17 cellular contexts compared by ENCODE assay signal in the genomic region with DNA sequence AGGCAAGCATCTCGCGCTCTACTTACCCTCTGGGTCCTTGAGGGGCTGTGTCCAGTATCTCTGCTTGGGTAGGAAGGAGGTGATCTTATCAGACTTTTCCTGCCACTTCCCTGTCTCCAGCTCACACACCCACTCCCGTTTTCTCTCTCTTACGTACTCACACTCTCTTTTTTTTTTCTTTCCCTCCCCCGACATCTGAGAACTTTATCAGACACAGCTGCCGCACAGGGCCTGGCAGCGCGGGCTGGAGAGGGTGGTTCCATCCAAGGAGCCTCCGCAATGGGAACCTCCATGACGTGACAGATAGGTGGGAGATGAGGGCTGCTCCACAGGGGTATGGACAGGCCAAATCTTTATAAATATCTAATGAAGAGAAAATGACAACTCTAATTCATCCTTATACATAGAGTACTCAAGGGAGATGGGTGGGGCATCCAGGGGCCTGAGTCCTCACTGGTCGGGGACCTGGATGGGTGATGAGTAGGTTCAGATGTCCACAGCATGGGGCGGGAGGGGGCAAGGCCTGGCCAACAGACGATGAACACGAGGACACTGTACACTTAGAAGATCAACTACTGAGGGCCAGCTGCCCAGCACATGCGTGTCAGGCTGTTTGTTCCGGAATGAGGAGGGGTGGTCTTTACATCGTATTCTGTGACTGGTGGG. TPM values are rescaled to one million over a fixed set of nuclear protein-coding genes. Genes with fewer than 3 reads are reported as not detected.
DNase-seq lines count a peak whose midpoint lies in the region; FAIRE-seq and TF ChIP-seq lines count a peak whose summit lies in the region.
"Had no signal": no experiment of that assay in that cellular context is flagged by ENCODE, and none has a peak within 500 bp of the region (broad histone marks: within the 10 kb centered on the region; RNA-seq: fewer than 3 reads in every experiment).

No MANE protein-coding gene starts in this region.

- intact Hi-C loops in colonic mucosa (cut with DNase I): no loop called here

- POLR2A ChIA-PET in HEK293 (lab: Yijun Ruan, JAX): no interaction called here

- TF ChIP-seq CTCF in HEK293 (tag by site-specific recombination; IDR thresholded peaks at IDR 0.05): no peak
- no peak for TF ChIP-seq CTCF in astrocyte (IDR thresholded peaks at IDR 0.05; ENCODE audit: insufficient read depth, low read depth, low read length)
- no peak for TF ChIP-seq CTCF in colonic mucosa (IDR thresholded peaks at IDR 0.05)

- H3K4me1 ChIP-seq in HEK293 (ENCODE audit: control insufficient read depth, insufficient read depth, low read length): peaks cover 4% of the 10 kb centered on the region; the same call in 1 of the 2 replicates
- H3K4me1 ChIP-seq in astrocyte (ENCODE audit: insufficient read depth, low read length): peaks cover 18% of the 10 kb centered on the region
- peaks cover 14% of the 10 kb centered on the region for H3K4me1 ChIP-seq in colonic mucosa

- CTCF ChIA-PET in HEK293 (lab: Yijun Ruan, JAX): interaction anchor here (0.5 to 1.7 kb wide), 3 partner anchors 9 to 296 kb away, joined by 3 to 7 read pairs (median 3); partner anchors contain the start of gene GGT6

- H3K27me3 Mint-ChIP-seq in astrocyte (ENCODE audit: low read depth, unreplicated experiment): no peaks in the 10 kb centered on the region
- H3K27me3 Mint-ChIP-seq: natural killer cell treated with Interleukin-12 subunit alpha and Interleukin-12 subunit beta and Interleukin-15 and Interleukin-18, amount 100 ng/mL, for 72 hours; stimulated activated naive CD8-positive, alpha-beta T cell treated with anti-CD3 and anti-CD28 coated beads, Interleukin-15, Interleukin-2, amounts not matched to agents 100 ng/mL and 50 ng/mL, for 24 hours had no signal

- H3K27me3 ChIP-seq in astrocyte (ENCODE audit: insufficient read depth, low read length) (no peaks in the 10 kb centered on the region), layer of hippocampus (ENCODE audit: control insufficient read depth, insufficient read depth, low read length) (no peaks in the 10 kb centered on the region), colonic mucosa (no peaks in the 10 kb centered on the region)

- H3K36me3 Mint-ChIP-seq in astrocyte (ENCODE audit: low read depth, unreplicated experiment): peaks cover 17% of the 10 kb centered on the region

- no peak overlapping the region for H3K27ac ChIP-seq in HEK293 (ENCODE audit: extremely low read depth, low read depth, low read length)
- no peak overlapping the region for H3K27ac ChIP-seq in astrocyte (ENCODE audit: low read depth, low read length)
- H3K27ac ChIP-seq in layer of hippocampus (ENCODE audit: low read depth, low read length): peak overlapping the region; percentile 93
- H3K27ac ChIP-seq in skin epidermis: peak overlapping the region in 18 of 21 experiments; percentile 5 to 87 (median 68)
- H3K27ac ChIP-seq in colonic mucosa: no peak overlapping the region

- H3K9me3 ChIP-seq in HEK293 (ENCODE audit: control insufficient read depth, insufficient read depth, low read depth, low read length) (no peaks in the 10 kb centered on the region), astrocyte (ENCODE audit: insufficient read depth, low read depth, low read length) (no peaks in the 10 kb centered on the region), colonic mucosa (no peaks in the 10 kb centered on the region)

- peaks cover 68% of the 10 kb centered on the region for H4K20me1 ChIP-seq in astrocyte (ENCODE audit: insufficient read depth, low read length)

- no peak overlapping the region for H3K4me3 ChIP-seq in HEK293 (ENCODE audit: low read depth, low read length)
- H3K4me3 ChIP-seq in astrocyte (ENCODE audit: insufficient read depth, low read depth, low read length): no peak overlapping the region
- no peak overlapping the region for H3K4me3 ChIP-seq in skin epidermis
- no peak overlapping the region for H3K4me3 ChIP-seq in colonic mucosa
- H3K4me3 ChIP-seq: lung had no signal

- peaks cover 2% of the 10 kb centered on the region for H3K9me3 Mint-ChIP-seq in astrocyte (ENCODE audit: unreplicated experiment)

- H3K27ac Mint-ChIP-seq in astrocyte (ENCODE audit: unreplicated experiment): peak overlapping the region; percentile 67
- H3K27ac Mint-ChIP-seq: activated T-helper 1 cell treated with anti-CD3 and anti-CD28 coated beads, Interleukin-12 subunit alpha, Interleukin-12 subunit beta, Interleukin-2, Interleukin-4 antibody, amounts not matched to agents 30 ng/mL and 10 ng/mL and 1 ng/mL, durations not matched to agents 14 hours and 24 hours and 36 hours; natural killer cell treated with Interleukin-12 subunit alpha and Interleukin-12 subunit beta and Interleukin-15 and Interleukin-18, amount 100 ng/mL, for 72 hours; stimulated activated naive CD8-positive, alpha-beta T cell treated with anti-CD3 and anti-CD28 coated beads, Interleukin-15, Interleukin-2, amounts not matched to agents 100 ng/mL and 50 ng/mL, for 24 hours had no signal

- no peak for FAIRE-seq in astrocyte (lab: Jason Lieb, UNC)
- FAIRE-seq: GM19239 had no signal

- H3K36me3 ChIP-seq in HEK293 (ENCODE audit: control insufficient read depth in 2 of 2, insufficient read depth in 1 of 2, low read length in 2 of 2) (peaks cover 0 to 21% of the 10 kb centered on the region in 2 experiments; a peak in 2 of 3 replicates), astrocyte (ENCODE audit: insufficient read depth, low read length) (no peaks in the 10 kb centered on the region), colonic mucosa (no peaks in the 10 kb centered on the region)

- H3K9ac ChIP-seq in astrocyte (ENCODE audit: low read length) (no peak overlapping the region), colonic mucosa (ENCODE audit: low read depth in 2 of 2, low read length in 2 of 2) (no peak overlapping the region)

- H3K4me3 Mint-ChIP-seq in astrocyte (ENCODE audit: unreplicated experiment): peak overlapping the region; percentile 5
- H3K4me3 Mint-ChIP-seq: activated T-helper 1 cell treated with anti-CD3 and anti-CD28 coated beads, Interleukin-12 subunit alpha, Interleukin-12 subunit beta, Interleukin-2, Interleukin-4 antibody, amounts not matched to agents 30 ng/mL and 10 ng/mL and 1 ng/mL, durations not matched to agents 14 hours and 24 hours and 36 hours; natural killer cell treated with Interleukin-12 subunit alpha and Interleukin-12 subunit beta and Interleukin-15 and Interleukin-18, amount 100 ng/mL, for 72 hours; stimulated activated naive CD8-positive, alpha-beta T cell treated with anti-CD3 and anti-CD28 coated beads, Interleukin-15, Interleukin-2, amounts not matched to agents 100 ng/mL and 50 ng/mL, for 24 hours had no signal

- peaks cover 41% of the 10 kb centered on the region for H3K4me1 Mint-ChIP-seq in astrocyte (ENCODE audit: low read depth, unreplicated experiment)

- no peak overlapping the region for H2AFZ ChIP-seq in astrocyte (ENCODE audit: low read depth, low read length)

- DNase-seq in astrocyte (ENCODE audit: low read depth) (no peak), SKM-1 (lab: John Stamatoyannopoulos, UW; ENCODE audit: unreplicated experiment) (no peak), colonic mucosa (no peak), NCI-H2081 treated with DMSO at 0.1 percent for 48 hours (lab: John Stamatoyannopoulos, UW) (no peak), GM19240 (ENCODE audit: insufficient read length, low spot score) (no peak)
- DNase-seq: NCI-H1417, NCI-H226, SHP77 treated with DMSO at 0.1 percent for 48 hours had no signal

- H3K79me2 ChIP-seq in astrocyte (ENCODE audit: insufficient read depth, low read length): peaks cover 22% of the 10 kb centered on the region

- no peak overlapping the region for H3K4me2 ChIP-seq in astrocyte (ENCODE audit: low read length)

TF ChIP-seq in HEK293, 187 proteins besides CTCF, POLR2A, EP300 and RAD21 (continues in another document):
- 0 out of 2 replicates have a peak, but pooled peaks have one; percentile 24 for TF ChIP-seq GLIS1 (tag by site-specific recombination; IDR thresholded peaks at IDR 0.05)
- TF ChIP-seq ZFHX2 (tag by site-specific recombination; conservative IDR thresholded peaks at IDR 0.05): peak; percentile 52
- TF ChIP-seq ZNF830 (tag by site-specific recombination; IDR thresholded peaks at IDR 0.05; ENCODE audit: low read depth): no peak
- TF ChIP-seq ZBTB21 (tag by site-specific recombination; IDR thresholded peaks at IDR 0.05): no peak
- no peak for TF ChIP-seq ZNF114 (tag by site-specific recombination; IDR thresholded peaks at IDR 0.05)
- TF ChIP-seq ZNF239 (tag by site-specific recombination; IDR thresholded peaks at IDR 0.05): no peak
- no peak for TF ChIP-seq ZNF214 (tag by site-specific recombination; IDR thresholded peaks at IDR 0.05; ENCODE audit: borderline replicate concordance)
- TF ChIP-seq ZNF529 (tag by site-specific recombination; IDR thresholded peaks at IDR 0.05; ENCODE audit: insufficient replicate concordance): no peak
- TF ChIP-seq, protein P1, sequence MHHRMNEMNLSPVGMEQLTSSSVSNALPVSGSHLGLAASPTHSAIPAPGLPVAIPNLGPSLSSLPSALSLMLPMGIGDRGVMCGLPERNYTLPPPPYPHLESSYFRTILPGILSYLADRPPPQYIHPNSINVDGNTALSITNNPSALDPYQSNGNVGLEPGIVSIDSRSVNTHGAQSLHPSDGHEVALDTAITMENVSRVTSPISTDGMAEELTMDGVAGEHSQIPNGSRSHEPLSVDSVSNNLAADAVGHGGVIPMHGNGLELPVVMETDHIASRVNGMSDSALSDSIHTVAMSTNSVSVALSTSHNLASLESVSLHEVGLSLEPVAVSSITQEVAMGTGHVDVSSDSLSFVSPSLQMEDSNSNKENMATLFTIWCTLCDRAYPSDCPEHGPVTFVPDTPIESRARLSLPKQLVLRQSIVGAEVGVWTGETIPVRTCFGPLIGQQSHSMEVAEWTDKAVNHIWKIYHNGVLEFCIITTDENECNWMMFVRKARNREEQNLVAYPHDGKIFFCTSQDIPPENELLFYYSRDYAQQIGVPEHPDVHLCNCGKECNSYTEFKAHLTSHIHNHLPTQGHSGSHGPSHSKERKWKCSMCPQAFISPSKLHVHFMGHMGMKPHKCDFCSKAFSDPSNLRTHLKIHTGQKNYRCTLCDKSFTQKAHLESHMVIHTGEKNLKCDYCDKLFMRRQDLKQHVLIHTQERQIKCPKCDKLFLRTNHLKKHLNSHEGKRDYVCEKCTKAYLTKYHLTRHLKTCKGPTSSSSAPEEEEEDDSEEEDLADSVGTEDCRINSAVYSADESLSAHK (tag by site-specific recombination; IDR thresholded peaks at IDR 0.05): no peak
- TF ChIP-seq EGR2 (tag by site-specific recombination; IDR thresholded peaks at IDR 0.05; ENCODE audit: low read depth): peak; percentile 74
- TF ChIP-seq SP7 (tag by site-specific recombination; IDR thresholded peaks at IDR 0.05): no peak

RNA-seq across cellular contexts. Expression of gene MINK1, which starts 23.3 kb away (rescaled TPM):
- 51.3 and 63.2 TPM in 2 replicates for total RNA-seq in astrocyte
- 100 to 1,000 TPM; 172 to 215 TPM for total RNA-seq in colonic mucosa

RNA-seq across cellular contexts. Expression of gene C17orf107, which starts 42.9 kb away (rescaled TPM):
- 2.2 and 3.9 TPM in 2 replicates for total RNA-seq in astrocyte
- 1 to 10 TPM in 1 of 2 donors, under 1 TPM in 1; 0.74 to 1.8 TPM for total RNA-seq in colonic mucosa

RNA-seq across cellular contexts. Expression of gene CHRNE, which starts 46.5 kb away (rescaled TPM):
- total RNA-seq in astrocyte (0.20 and 0.43 TPM in 2 replicates), colonic mucosa (1 to 10 TPM in 1 of 2 donors, not detected in 1; 1.1 TPM)
- total RNA-seq: LHCN-M2 had no signal

RNA-seq across cellular contexts. Expression of gene PLD2, which starts 49.5 kb away (rescaled TPM):
- total RNA-seq in astrocyte (21.4 and 29.3 TPM in 2 replicates), colonic mucosa (10 to 100 TPM; 18.8 to 28.3 TPM)

Comparison
In these comparisons a context has a peak if more than half of its experiments do, and no peak if none do; other contexts are left out.
1. H3K27ac ChIP-seq: peak in layer of hippocampus (single experiment) and skin epidermis (18 of 21); none in HEK293 (single experiment), astrocyte (single experiment) and colonic mucosa (single experiment).